In genomic region chr16:1615761-1616160, GRCh38 we compare ENCODE assay signal across 10 cellular contexts. TPM values are rescaled to one million over a fixed set of nuclear protein-coding genes. Genes with fewer than 3 reads are reported as not detected.
DNase-seq lines count a peak whose midpoint lies in the region; FAIRE-seq and TF ChIP-seq lines count a peak whose summit lies in the region.
"Had no signal": no experiment of that assay in that cellular context is flagged by ENCODE, and none has a peak within 500 bp of the region (broad histone marks: within the 10 kb centered on the region; RNA-seq: fewer than 3 reads in every experiment).

No MANE protein-coding gene starts in this region.

- DNase-seq in activated T-cell treated with anti-CD3 and anti-CD28 coated beads, Interleukin-2, amount 50 U/mL, for 24 hours = no peak
- no peak for DNase-seq in activated T-cell treated with anti-CD3 and anti-CD28 coated beads, Interleukin-2, amount 50 U/mL, for 48 hours
- no peak for DNase-seq in activated CD4-positive, alpha-beta memory T cell treated with anti-CD3 and anti-CD28 coated beads, Interleukin-2, amount 10 ng/mL, durations not matched to agents 7 days and 5 days
- DNase-seq in glutamatergic neuron = no peak
- DNase-seq in D721Med (ENCODE audit: insufficient read length, low spot score) = no peak
- no peak for DNase-seq in RWPE1 (ENCODE audit: low spot score)
- no peak for DNase-seq in NCI-H774 (lab: John Stamatoyannopoulos, UW)
- DNase-seq: NCI-H82 had no signal

- H3K36me3 ChIP-seq in skeletal muscle satellite cell (ENCODE audit: insufficient read depth, low read length) = peaks cover 34% of the 10 kb centered on the region

- peak overlapping the region; percentile 92 for H3K9ac ChIP-seq in skeletal muscle satellite cell (ENCODE audit: low read depth, low read length)

- TF ChIP-seq CTCF in glutamatergic neuron (IDR thresholded peaks at IDR 0.05; ENCODE audit: partially characterized antibody, unreplicated experiment) (no peak), D721Med (IDR thresholded peaks at IDR 0.05; ENCODE audit: insufficient read depth, missing control alignments) (no peak), RWPE1 (conservative IDR thresholded peaks at IDR 0.05; ENCODE audit: low read depth) (no peak)

- peaks cover 69% of the 10 kb centered on the region for H3K36me3 Mint-ChIP-seq in activated T-cell treated with anti-CD3 and anti-CD28 coated beads, Interleukin-2, amount 50 U/mL, for 24 hours (ENCODE audit: low read depth)
- H3K36me3 Mint-ChIP-seq in activated CD4-positive, alpha-beta memory T cell treated with anti-CD3 and anti-CD28 coated beads, Interleukin-2, amount 10 ng/mL, durations not matched to agents 7 days and 5 days (ENCODE audit: low read depth) = peaks cover 43% of the 10 kb centered on the region
- no peaks in the 10 kb centered on the region for H3K36me3 Mint-ChIP-seq in glutamatergic neuron (ENCODE audit: unreplicated experiment)

- no peaks in the 10 kb centered on the region for H3K27me3 ChIP-seq in skeletal muscle satellite cell (ENCODE audit: control insufficient read depth, insufficient read depth, low read length)

- H3K27ac ChIP-seq in RWPE1 = no peak overlapping the region
- H3K27ac ChIP-seq: neutrophil had no signal

- POLR2A ChIA-PET in activated CD4-positive, alpha-beta memory T cell treated with anti-CD3 and anti-CD28 coated beads, Interleukin-2, amount 10 ng/mL, durations not matched to agents 7 days and 5 days (lab: Charles Lee) = interaction anchor here (3.7 kb wide), 1 partner anchor 90 kb away, joined by 15 read pairs; the partner anchor contains the start of gene MAPK8IP3
- POLR2A ChIA-PET in RWPE1 (lab: Yijun Ruan, JAX; ENCODE audit: low non-redundant PET) = no interaction called here

- no peak overlapping the region for H3K27ac Mint-ChIP-seq in activated T-cell treated with anti-CD3 and anti-CD28 coated beads, Interleukin-2, amount 50 U/mL, for 24 hours
- no peak overlapping the region for H3K27ac Mint-ChIP-seq in activated CD4-positive, alpha-beta memory T cell treated with anti-CD3 and anti-CD28 coated beads, Interleukin-2, amount 10 ng/mL, durations not matched to agents 7 days and 5 days
- peak overlapping the region; percentile 70 for H3K27ac Mint-ChIP-seq in glutamatergic neuron (ENCODE audit: unreplicated experiment)

- peaks cover 8% of the 10 kb centered on the region for H3K27me3 Mint-ChIP-seq in activated T-cell treated with anti-CD3 and anti-CD28 coated beads, Interleukin-2, amount 50 U/mL, for 24 hours
- H3K27me3 Mint-ChIP-seq in activated CD4-positive, alpha-beta memory T cell treated with anti-CD3 and anti-CD28 coated beads, Interleukin-2, amount 10 ng/mL, durations not matched to agents 7 days and 5 days = no peaks in the 10 kb centered on the region
- peaks cover 17% of the 10 kb centered on the region for H3K27me3 Mint-ChIP-seq in glutamatergic neuron (ENCODE audit: unreplicated experiment)

- no peaks in the 10 kb centered on the region for H3K9me3 ChIP-seq in skeletal muscle satellite cell (replicated peaks; ENCODE audit: low read length)
- H3K9me3 ChIP-seq: neutrophil had no signal

- H3K4me3 ChIP-seq in skeletal muscle satellite cell (ENCODE audit: low read length) = peak overlapping the region; percentile 95

- peaks cover 51% of the 10 kb centered on the region for H3K4me1 Mint-ChIP-seq in activated T-cell treated with anti-CD3 and anti-CD28 coated beads, Interleukin-2, amount 50 U/mL, for 24 hours (ENCODE audit: low read depth)
- H3K4me1 Mint-ChIP-seq in activated CD4-positive, alpha-beta memory T cell treated with anti-CD3 and anti-CD28 coated beads, Interleukin-2, amount 10 ng/mL, durations not matched to agents 7 days and 5 days = peaks cover 54% of the 10 kb centered on the region
- H3K4me1 Mint-ChIP-seq in glutamatergic neuron (ENCODE audit: low read depth, unreplicated experiment) = peaks cover 32% of the 10 kb centered on the region

- CTCF ChIA-PET in activated CD4-positive, alpha-beta memory T cell treated with anti-CD3 and anti-CD28 coated beads, Interleukin-2, amount 10 ng/mL, durations not matched to agents 7 days and 5 days (lab: Charles Lee) = no interaction called here
- CTCF ChIA-PET in RWPE1 (lab: Yijun Ruan, JAX) = no interaction called here

- no peaks in the 10 kb centered on the region for H3K9me3 Mint-ChIP-seq in activated T-cell treated with anti-CD3 and anti-CD28 coated beads, Interleukin-2, amount 50 U/mL, for 24 hours
- no peaks in the 10 kb centered on the region for H3K9me3 Mint-ChIP-seq in activated CD4-positive, alpha-beta memory T cell treated with anti-CD3 and anti-CD28 coated beads, Interleukin-2, amount 10 ng/mL, durations not matched to agents 7 days and 5 days
- peaks cover 12% of the 10 kb centered on the region for H3K9me3 Mint-ChIP-seq in glutamatergic neuron (ENCODE audit: unreplicated experiment)

- H3K4me2 ChIP-seq in skeletal muscle satellite cell (ENCODE audit: low read length) = peak overlapping the region; percentile 86

- H3K4me3 Mint-ChIP-seq in activated T-cell treated with anti-CD3 and anti-CD28 coated beads, Interleukin-2, amount 50 U/mL, for 24 hours = peak overlapping the region; percentile 73
- peak overlapping the region; percentile 66 for H3K4me3 Mint-ChIP-seq in activated CD4-positive, alpha-beta memory T cell treated with anti-CD3 and anti-CD28 coated beads, Interleukin-2, amount 10 ng/mL, durations not matched to agents 7 days and 5 days
- H3K4me3 Mint-ChIP-seq in glutamatergic neuron (ENCODE audit: unreplicated experiment) = peak overlapping the region; percentile 95

- H3K4me1 ChIP-seq in skeletal muscle satellite cell (ENCODE audit: control insufficient read depth, insufficient read depth, low read length) = peaks cover 22% of the 10 kb centered on the region

- FAIRE-seq in D721Med (lab: Jason Lieb, UNC) = no peak

RNA-seq across cellular contexts. Expression of gene CRAMP1, which starts 3.6 kb away (rescaled TPM):
- 10 to 100 TPM; 24.2 to 24.5 TPM for total RNA-seq in activated CD4-positive, alpha-beta memory T cell treated with anti-CD3 and anti-CD28 coated beads, Interleukin-2, amount 10 ng/mL, durations not matched to agents 7 days and 5 days
- total RNA-seq in glutamatergic neuron (ENCODE audit: unreplicated experiment) = 52.4 TPM
- total RNA-seq in skeletal muscle satellite cell (2012; rRNA removed) = 5.6 and 9.0 TPM in 2 replicates

RNA-seq across cellular contexts. Expression of gene IFT140, which starts 3.9 kb away (rescaled TPM):
- total RNA-seq in activated CD4-positive, alpha-beta memory T cell treated with anti-CD3 and anti-CD28 coated beads, Interleukin-2, amount 10 ng/mL, durations not matched to agents 7 days and 5 days = 1 to 10 TPM; 7.7 to 9.1 TPM
- total RNA-seq in glutamatergic neuron (ENCODE audit: unreplicated experiment) = 33.4 TPM
- total RNA-seq in skeletal muscle satellite cell (2012; rRNA removed) = 14.0 and 14.7 TPM in 2 replicates
